In genomic region chr3:47089605-47090004, GRCh38 we compare ENCODE assay signal across 15 cellular contexts.
"Had no signal": no experiment of that assay in that cellular context is flagged by ENCODE, and none has a peak within 500 bp of the region (broad histone marks: within the 10 kb centered on the region; RNA-seq: fewer than 3 reads in every experiment).

No MANE protein-coding gene starts in this region.

- H3K27me3 ChIP-seq: ascending aorta, gastroesophageal sphincter, hepatocyte, right atrium auricular region, suprapubic skin, upper lobe of right lung had no signal

- DNase-seq: activated CD8-positive, alpha-beta memory T cell treated with anti-CD3 and anti-CD28 coated beads for 24 hours; activated effector memory CD4-positive, alpha-beta T cell treated with anti-CD3 and anti-CD28 coated beads, Interleukin-2, amount 50 U/mL, for 16 hours; effector CD4-positive, alpha-beta T cell; mesendoderm; SHP77; T-helper 17 cell; upper lobe of right lung had no signal

- H3K27ac Mint-ChIP-seq: stimulated activated memory B cell treated with anti-CD40 and anti-IgM and Interleukin-4, amounts not matched to agents 10 μg/mL and 1 μg/mL and 100 μg/mL, for 72 hours; T-helper 17 cell had no signal

- H3K9me3 Mint-ChIP-seq: stimulated activated memory B cell treated with anti-CD40 and anti-IgM and Interleukin-4, amounts not matched to agents 10 μg/mL and 1 μg/mL and 100 μg/mL, for 72 hours had no signal

- H3K27ac ChIP-seq: ascending aorta, gastroesophageal sphincter, hepatocyte, parathyroid adenoma, right atrium auricular region, suprapubic skin, upper lobe of right lung had no signal

- H3K4me2 ChIP-seq: hepatocyte, smooth muscle cell had no signal

- H3K9me3 ChIP-seq: ascending aorta, gastroesophageal sphincter, right atrium auricular region, suprapubic skin, upper lobe of right lung had no signal

- H2AFZ ChIP-seq: hepatocyte, parathyroid adenoma had no signal

- ATAC-seq: gastroesophageal sphincter; stimulated activated memory B cell treated with anti-CD40 and anti-IgM and Interleukin-4, amounts not matched to agents 10 μg/mL and 1 μg/mL and 100 μg/mL, for 72 hours; T-helper 17 cell; upper lobe of right lung had no signal

- H3K4me3 Mint-ChIP-seq: stimulated activated memory B cell treated with anti-CD40 and anti-IgM and Interleukin-4, amounts not matched to agents 10 μg/mL and 1 μg/mL and 100 μg/mL, for 72 hours; T-helper 17 cell had no signal

- H3K4me3 ChIP-seq: ascending aorta, gastroesophageal sphincter, hepatocyte, right atrium auricular region, smooth muscle cell, suprapubic skin, upper lobe of right lung had no signal

- H3K27me3 Mint-ChIP-seq: stimulated activated memory B cell treated with anti-CD40 and anti-IgM and Interleukin-4, amounts not matched to agents 10 μg/mL and 1 μg/mL and 100 μg/mL, for 72 hours; T-helper 17 cell had no signal

- H3K4me1 ChIP-seq: ascending aorta, gastroesophageal sphincter, parathyroid adenoma, right atrium auricular region, suprapubic skin, upper lobe of right lung had no signal
